ENCODE assay signal across 8 cellular contexts in the genomic region with DNA sequence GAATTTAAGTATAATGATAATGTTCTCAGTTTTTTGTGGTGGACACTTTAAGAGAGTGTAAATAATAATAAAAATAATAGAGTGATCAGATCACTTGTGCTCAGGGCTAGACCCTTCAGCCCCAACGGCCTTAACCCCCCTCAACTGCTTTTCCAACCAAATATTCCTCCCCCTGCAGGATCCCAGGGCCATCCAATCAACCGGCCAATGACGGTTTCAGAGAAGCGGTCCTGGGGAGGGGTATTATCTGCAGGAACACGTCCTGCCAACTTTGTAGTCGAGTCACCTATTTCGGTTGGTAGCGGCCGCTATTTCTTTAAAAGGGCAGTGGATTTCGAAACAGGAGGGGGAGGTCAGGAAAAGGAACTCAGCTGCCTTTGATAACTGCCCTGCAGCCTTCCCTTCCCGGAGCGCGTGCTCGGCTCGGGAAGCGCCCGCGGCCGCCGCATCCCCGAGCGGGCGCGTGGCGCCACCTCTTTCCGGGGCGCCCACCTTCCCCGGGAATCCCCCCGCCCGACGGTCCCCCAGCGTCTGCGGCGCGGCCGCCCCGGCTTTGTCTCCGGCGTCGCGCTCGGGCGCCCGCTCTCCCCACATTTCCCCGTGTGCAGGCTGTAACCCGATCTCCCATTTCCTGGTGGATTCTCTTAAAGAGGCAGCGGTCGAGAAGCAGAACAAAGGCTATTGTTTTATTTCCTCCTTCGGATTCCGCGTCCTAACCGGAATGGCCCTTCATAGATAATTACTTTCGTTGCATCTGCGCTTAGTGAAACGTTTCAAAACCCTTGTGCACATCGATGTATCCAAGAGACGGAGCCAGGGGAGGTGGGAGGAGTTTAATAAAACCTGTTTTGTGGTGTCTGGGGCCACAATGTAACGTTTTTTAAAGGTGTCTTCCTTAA. TPM values are rescaled to one million over a fixed set of nuclear protein-coding genes. Genes with fewer than 3 reads are reported as not detected.
A peak's percentile ranks its signal among the peaks of the same experiment; 100 is the strongest.
DNase-seq lines count a peak whose midpoint lies in the region; ATAC-seq and TF ChIP-seq lines count a peak whose summit lies in the region.

No MANE protein-coding gene starts in this region.

- H3K27ac Mint-ChIP-seq in nephron, result peak overlapping the region; percentile 99

- H2AFZ ChIP-seq in DND-41 (ENCODE audit: low read depth, low read length), result peak overlapping the region; percentile 67

- H3K4me2 ChIP-seq in DND-41 (ENCODE audit: insufficient read depth, low read length), result peak overlapping the region; percentile 62

- H3K79me2 ChIP-seq in DND-41 (ENCODE audit: insufficient read depth, low read length), result peaks cover 40% of the 10 kb centered on the region

- H3K36me3 Mint-ChIP-seq in nephron (ENCODE audit: low read depth), result no peaks in the 10 kb centered on the region

- peak in 1 of 2 donors; percentile 54 for TF ChIP-seq POLR2A in Peyer's patch (IDR thresholded peaks at IDR 0.05)
- no peak for TF ChIP-seq POLR2A in stomach (IDR thresholded peaks at IDR 0.05)

- DNase-seq in DND-41, result peak; percentile 80
- peak; percentile 65 for DNase-seq in KG1 (lab: John Stamatoyannopoulos, UW)
- peak; percentile 59 to 81 (median 79) for DNase-seq in Peyer's patch
- DNase-seq in activated T-helper 9 cell treated with anti-CD3 and anti-CD28 coated beads, Interleukin-2, amount 50 U/mL, for 16 hours (ENCODE audit: low read depth), result peak; percentile 63
- DNase-seq in fibroblast of pulmonary artery (ENCODE audit: low read depth), result peak; percentile 92
- DNase-seq in stomach, result peak; percentile 69

- peaks cover 13% of the 10 kb centered on the region; the same call in 1 of the 2 replicates for H4K20me1 ChIP-seq in DND-41 (ENCODE audit: insufficient read depth, low read length)

- H3K27ac ChIP-seq in DND-41 (ENCODE audit: low read length) (peak overlapping the region; percentile 87), Peyer's patch (peak overlapping the region; percentile 92 to 99 (median 96)), stomach (peak overlapping the region; percentile 96 to 99 (median 98))

- no peak for TF ChIP-seq EP300 in stomach (IDR thresholded peaks at IDR 0.05)

- no peaks in the 10 kb centered on the region for H3K36me3 ChIP-seq in DND-41 (ENCODE audit: insufficient read depth, low read length)
- no peaks in the 10 kb centered on the region for H3K36me3 ChIP-seq in Peyer's patch
- no peaks in the 10 kb centered on the region for H3K36me3 ChIP-seq in stomach

- H3K4me3 Mint-ChIP-seq in nephron, result peak overlapping the region; percentile 85 to 94 (median 92)

- peaks cover 14% of the 10 kb centered on the region for H3K9me3 Mint-ChIP-seq in nephron

- no peak for TF ChIP-seq CTCF in DND-41 (IDR thresholded peaks at IDR 0.05; ENCODE audit: borderline replicate concordance, extremely low read depth, low read length, poor library complexity, severe bottlenecking)
- TF ChIP-seq CTCF in Peyer's patch (IDR thresholded peaks at IDR 0.05), result no peak
- TF ChIP-seq CTCF in fibroblast of pulmonary artery (IDR thresholded peaks at IDR 0.05; ENCODE audit: low read length, missing control alignments), result no peak
- no peak for TF ChIP-seq CTCF in nephron (IDR thresholded peaks at IDR 0.05; ENCODE audit: unreplicated experiment in 3 of 3)
- no peak for TF ChIP-seq CTCF in stomach (IDR thresholded peaks at IDR 0.05)

- no peaks in the 10 kb centered on the region for H3K27me3 ChIP-seq in DND-41 (ENCODE audit: insufficient read depth, low read length, poor library complexity)
- no peaks in the 10 kb centered on the region for H3K27me3 ChIP-seq in Peyer's patch
- H3K27me3 ChIP-seq in stomach, result no peaks in the 10 kb centered on the region

- intact Hi-C loops in stomach (cut with DNase I; ENCODE audit: low total_unique reads), result no loop called here

- H3K4me1 ChIP-seq in DND-41 (ENCODE audit: insufficient read depth, low read length) (peaks cover 27% of the 10 kb centered on the region), Peyer's patch (peaks cover 0 to 14% (median 6%) of the 10 kb centered on the region in 4 donors), stomach (peaks cover 14 to 38% (median 30%) of the 10 kb centered on the region in 4 donors)

- no peaks in the 10 kb centered on the region for H3K9me3 ChIP-seq in DND-41 (ENCODE audit: insufficient read depth, low read length, severe bottlenecking)
- H3K9me3 ChIP-seq in Peyer's patch, result no peaks in the 10 kb centered on the region
- no peaks in the 10 kb centered on the region for H3K9me3 ChIP-seq in stomach

- peak overlapping the region; percentile 88 for H3K9ac ChIP-seq in DND-41 (ENCODE audit: low read depth, low read length)

- H3K27me3 Mint-ChIP-seq in nephron (ENCODE audit: low read depth), result no peaks in the 10 kb centered on the region

- ATAC-seq in DND-41 (ENCODE audit: insufficient read depth, low read depth) (peak; percentile 54), GM21723 (IDR thresholded peaks at IDR 0.05; ENCODE audit: unreplicated experiment) (peak; percentile 30)

- H3K4me1 Mint-ChIP-seq in nephron, result peaks cover 33% of the 10 kb centered on the region

- H3K4me3 ChIP-seq in DND-41 (ENCODE audit: low read depth in 1 of 2, low read length in 2 of 2) (peak overlapping the region; percentile 31 to 60; a peak in 3 of 4 replicates), Peyer's patch (peak overlapping the region; percentile 74 to 94 (median 86)), fibroblast of pulmonary artery (replicated peaks; ENCODE audit: low read depth, low read length) (peak overlapping the region; percentile 92), stomach (peak overlapping the region; percentile 68 to 89 (median 76))

- 0 to 1% (median 1%) methylated on average over 21 to 58 of the region's 58 CpGs for WGBS in stomach, 5 donors

RNA-seq across cellular contexts. Expression of gene ETV6, which starts 0.7 kb away (rescaled TPM):
- total RNA-seq in Peyer's patch (10 to 100 TPM; 35.4 to 49.5 (median 42.2) TPM), stomach (10 to 100 TPM; 11.6 to 60.3 (median 19.1) TPM)
- polyA plus RNA-seq in stomach, result 1 to 10 TPM; 4.1 to 7.3 (median 4.4) TPM

Comparison
In these comparisons a context has a peak if more than half of its experiments do, and no peak if none do; other contexts are left out.
1. Peak in every context shown above with its lines: DNase-seq, ATAC-seq, H3K4me3 ChIP-seq and H3K27ac ChIP-seq.